Comparison of ENCODE assay signal across 23 cellular contexts in the genomic region with DNA sequence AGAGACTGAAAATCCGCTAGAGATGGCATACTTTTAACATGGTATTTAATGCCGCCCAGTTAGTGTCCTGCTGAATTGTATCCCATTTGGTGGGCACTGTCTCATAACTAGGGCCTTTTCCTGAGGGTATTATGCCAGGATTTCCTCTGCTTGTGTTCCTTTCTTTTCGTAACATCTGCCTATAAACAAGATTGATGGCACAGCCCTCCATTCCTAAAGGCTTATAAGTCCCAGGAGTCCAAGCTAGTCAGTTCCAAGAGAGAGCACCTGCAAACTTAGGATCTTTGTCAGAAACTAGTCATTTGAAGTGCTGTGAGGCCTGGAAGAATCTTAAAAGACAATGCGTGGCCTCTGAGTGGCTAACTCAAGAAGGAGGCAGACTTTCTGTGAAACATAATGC.
DNase-seq lines count a peak whose midpoint lies in the region; ATAC-seq, FAIRE-seq and TF ChIP-seq lines count a peak whose summit lies in the region.
"Had no signal": no experiment of that assay in that cellular context is flagged by ENCODE, and none has a peak within 500 bp of the region (broad histone marks: within the 10 kb centered on the region; RNA-seq: fewer than 3 reads in every experiment).

No MANE protein-coding gene starts in this region.

- H3K9me3 Mint-ChIP-seq in MCF 10A (ENCODE audit: unreplicated experiment) = no peaks in the 10 kb centered on the region
- no peaks in the 10 kb centered on the region for H3K9me3 Mint-ChIP-seq in activated T-helper 2 cell treated with anti-CD3 and anti-CD28 coated beads, Interferon-gamma antibody, Interleukin-2, Interleukin-4, amounts not matched to agents 10 μg/mL and 5 μg/mL and 100 μg/mL, durations not matched to agents 14 hours and 24 hours and 36 hours
- H3K9me3 Mint-ChIP-seq in stimulated activated effector memory CD8-positive, alpha-beta T cell treated with anti-CD3 and anti-CD28 coated beads, Interleukin-12 subunit alpha, Interleukin-12 subunit beta, amount 100 ng/mL, for 72 hours = no peaks in the 10 kb centered on the region
- H3K9me3 Mint-ChIP-seq: GM23338 had no signal

- H3K9me3 ChIP-seq in breast epithelium (no peaks in the 10 kb centered on the region), keratinocyte (ENCODE audit: control insufficient read depth, low read depth, low read length) (no peaks in the 10 kb centered on the region)
- H3K9me3 ChIP-seq: MG63 had no signal

- H2AFZ ChIP-seq in keratinocyte (ENCODE audit: control insufficient read depth, low read length) = no peak overlapping the region
- H2AFZ ChIP-seq: GM23338 had no signal

- no peak overlapping the region for H3K4me3 Mint-ChIP-seq in MCF 10A (ENCODE audit: unreplicated experiment)
- H3K4me3 Mint-ChIP-seq in activated T-helper 2 cell treated with anti-CD3 and anti-CD28 coated beads, Interferon-gamma antibody, Interleukin-2, Interleukin-4, amounts not matched to agents 10 μg/mL and 5 μg/mL and 100 μg/mL, durations not matched to agents 14 hours and 24 hours and 36 hours (ENCODE audit: low read depth) = no peak overlapping the region
- H3K4me3 Mint-ChIP-seq in stimulated activated effector memory CD8-positive, alpha-beta T cell treated with anti-CD3 and anti-CD28 coated beads, Interleukin-12 subunit alpha, Interleukin-12 subunit beta, amount 100 ng/mL, for 72 hours = no peak overlapping the region
- H3K4me3 Mint-ChIP-seq: GM23338 had no signal

- H3K27ac Mint-ChIP-seq in MCF 10A (ENCODE audit: low read depth, unreplicated experiment) = peak overlapping the region; percentile 29
- H3K27ac Mint-ChIP-seq in activated T-helper 2 cell treated with anti-CD3 and anti-CD28 coated beads, Interferon-gamma antibody, Interleukin-2, Interleukin-4, amounts not matched to agents 10 μg/mL and 5 μg/mL and 100 μg/mL, durations not matched to agents 14 hours and 24 hours and 36 hours = peak overlapping the region; percentile 10
- H3K27ac Mint-ChIP-seq in stimulated activated effector memory CD8-positive, alpha-beta T cell treated with anti-CD3 and anti-CD28 coated beads, Interleukin-12 subunit alpha, Interleukin-12 subunit beta, amount 100 ng/mL, for 72 hours = peak overlapping the region; percentile 15
- H3K27ac Mint-ChIP-seq: GM23338 had no signal

- dilution Hi-C loops in keratinocyte (cut with MboI; ENCODE audit: extremely low pct_ligation_motif_present, low sequenced_read_pairs) = no loop called here

- CTCF ChIA-PET in MCF 10A (lab: Yijun Ruan, JAX) = no interaction called here

- TF ChIP-seq CTCF in MCF 10A (IDR thresholded peaks at IDR 0.05; ENCODE audit: unreplicated experiment) (no peak), breast epithelium (IDR thresholded peaks at IDR 0.05) (no peak), keratinocyte (optimal IDR thresholded peaks at IDR 0.05 in 1 of 3, IDR thresholded peaks at IDR 0.05 in 1 of 3, conservative IDR thresholded peaks at IDR 0.05 in 1 of 3; ENCODE audit: extremely low read depth in 1 of 3, insufficient read depth in 2 of 3, low read length in 3 of 3) (no peak)

- H3K4me1 ChIP-seq in breast epithelium (no peaks in the 10 kb centered on the region), keratinocyte (ENCODE audit: control insufficient read depth, extremely low read depth, insufficient read depth, low read length) (no peaks in the 10 kb centered on the region)

- ATAC-seq in stimulated activated effector memory CD8-positive, alpha-beta T cell treated with anti-CD3 and anti-CD28 coated beads, Interleukin-12 subunit alpha, Interleukin-12 subunit beta, amount 100 ng/mL, for 72 hours = no peak
- ATAC-seq in HG03097 (IDR thresholded peaks at IDR 0.05; ENCODE audit: low FRiP score, unreplicated experiment) (no peak), GM18519 (IDR thresholded peaks at IDR 0.05; ENCODE audit: low FRiP score, unreplicated experiment) (no peak)

- no peak overlapping the region for H3K4me2 ChIP-seq in keratinocyte (ENCODE audit: control insufficient read depth, extremely low read depth, insufficient read depth, low read depth, low read length)

- POLR2A ChIA-PET in MCF 10A (lab: Yijun Ruan, JAX) = no interaction called here

- H3K27ac ChIP-seq in breast epithelium (no peak overlapping the region), keratinocyte (ENCODE audit: control insufficient read depth, insufficient read depth, low read length) (no peak overlapping the region)
- H3K27ac ChIP-seq: C4-2B, RWPE1, SK-N-MC had no signal

- no peaks in the 10 kb centered on the region for H4K20me1 ChIP-seq in keratinocyte (ENCODE audit: control insufficient read depth, extremely low read depth, insufficient read depth, low read length)

- peak; percentile 36 for FAIRE-seq in keratinocyte (lab: Jason Lieb, UNC)
- FAIRE-seq: GM18507 had no signal

- H3K79me2 ChIP-seq in keratinocyte (ENCODE audit: control insufficient read depth, insufficient read depth, low read length) = no peaks in the 10 kb centered on the region

- DNase-seq in MCF 10A (ENCODE audit: unreplicated experiment) (no peak), breast epithelium (ENCODE audit: low spot score in 2 of 2) (no peak), keratinocyte (ENCODE audit: low read depth, low spot score) (no peak)
- no peak for DNase-seq in activated T-helper 2 cell treated with anti-CD3 and anti-CD28 coated beads, Interferon-gamma antibody, Interleukin-2, Interleukin-4, amounts not matched to agents 10 μg/mL and 5 μg/mL and 100 μg/mL, durations not matched to agents 14 hours and 24 hours and 36 hours (ENCODE audit: low spot score)
- DNase-seq in stimulated activated effector memory CD8-positive, alpha-beta T cell treated with anti-CD3 and anti-CD28 coated beads, Interleukin-12 subunit alpha, Interleukin-12 subunit beta, amount 100 ng/mL, for 72 hours (ENCODE audit: low spot score in 2 of 2) = no peak
- no peak for DNase-seq in central memory CD4-positive, alpha-beta T cell
- DNase-seq: 8988T, DMS53, GDM1, Kasumi-1, MG63, NCI-H1694 treated with DMSO at 0.1 percent for 48 hours, NCI-H2081 treated with DMSO at 0.1 percent for 48 hours, NCI-H446 treated with DMSO at 0.1 percent for 48 hours, NCI-H526 treated with DMSO at 0.1 percent for 48 hours, SHP77 treated with DMSO at 0.1 percent for 48 hours had no signal

- H3K27me3 ChIP-seq in breast epithelium = no peaks in the 10 kb centered on the region
- no peaks in the 10 kb centered on the region for H3K27me3 ChIP-seq in keratinocyte (ENCODE audit: control insufficient read depth, extremely low read depth, insufficient read depth, low read length)
- H3K27me3 ChIP-seq: MG63 had no signal

- BruUV-seq in MCF 10A (replicated peaks; lab: Mats Ljungman, UMichigan) = no TSS peak

- H3K9me1 ChIP-seq in keratinocyte (ENCODE audit: control insufficient read depth, extremely low read depth, insufficient read depth, low read length) = no peaks in the 10 kb centered on the region

- peaks cover 6% of the 10 kb centered on the region for H3K36me3 Mint-ChIP-seq in MCF 10A (ENCODE audit: insufficient read depth, unreplicated experiment)
- H3K36me3 Mint-ChIP-seq in activated T-helper 2 cell treated with anti-CD3 and anti-CD28 coated beads, Interferon-gamma antibody, Interleukin-2, Interleukin-4, amounts not matched to agents 10 μg/mL and 5 μg/mL and 100 μg/mL, durations not matched to agents 14 hours and 24 hours and 36 hours (ENCODE audit: low read depth) = peaks cover 77% of the 10 kb centered on the region
- H3K36me3 Mint-ChIP-seq in stimulated activated effector memory CD8-positive, alpha-beta T cell treated with anti-CD3 and anti-CD28 coated beads, Interleukin-12 subunit alpha, Interleukin-12 subunit beta, amount 100 ng/mL, for 72 hours = peaks cover 84% of the 10 kb centered on the region

- intact Hi-C loops in MCF 10A (cut with micrococcal nuclease) (no loop called here), breast epithelium (cut with DNase I; ENCODE audit: low total_unique reads) (no loop called here)
- intact Hi-C loops in activated T-helper 2 cell treated with anti-CD3 and anti-CD28 coated beads, Interferon-gamma antibody, Interleukin-2, Interleukin-4, amounts not matched to agents 10 μg/mL and 5 μg/mL and 100 μg/mL, durations not matched to agents 14 hours and 24 hours and 36 hours (cut with micrococcal nuclease) = no loop called here

- H3K36me3 ChIP-seq in breast epithelium (no peaks in the 10 kb centered on the region), keratinocyte (ENCODE audit: control insufficient read depth in 2 of 2, extremely low read depth in 1 of 2, insufficient read depth in 2 of 2, low read length in 2 of 2) (no peaks in the 10 kb centered on the region)
- H3K36me3 ChIP-seq: MG63 had no signal

- H3K4me3 ChIP-seq in breast epithelium (no peak overlapping the region), keratinocyte (ENCODE audit: control insufficient read depth in 2 of 3, extremely low read depth in 1 of 3, insufficient read depth in 2 of 3, low read depth in 1 of 3, low read length in 3 of 3) (no peak overlapping the region)
- H3K4me3 ChIP-seq: GM23338, MG63, SK-N-MC had no signal

- H3K9ac ChIP-seq in keratinocyte (ENCODE audit: control insufficient read depth, extremely low read depth, insufficient read depth, low read length) = no peak overlapping the region

- no peaks in the 10 kb centered on the region for H3K4me1 Mint-ChIP-seq in MCF 10A (ENCODE audit: insufficient read depth, unreplicated experiment)
- H3K4me1 Mint-ChIP-seq in activated T-helper 2 cell treated with anti-CD3 and anti-CD28 coated beads, Interferon-gamma antibody, Interleukin-2, Interleukin-4, amounts not matched to agents 10 μg/mL and 5 μg/mL and 100 μg/mL, durations not matched to agents 14 hours and 24 hours and 36 hours (ENCODE audit: low read depth) = peaks cover 21% of the 10 kb centered on the region
- peaks cover 16% of the 10 kb centered on the region for H3K4me1 Mint-ChIP-seq in stimulated activated effector memory CD8-positive, alpha-beta T cell treated with anti-CD3 and anti-CD28 coated beads, Interleukin-12 subunit alpha, Interleukin-12 subunit beta, amount 100 ng/mL, for 72 hours

- TF ChIP-seq POLR2A in breast epithelium (IDR thresholded peaks at IDR 0.05) = no peak

- no peaks in the 10 kb centered on the region for H3K27me3 Mint-ChIP-seq in MCF 10A (ENCODE audit: insufficient read depth, unreplicated experiment)
- no peaks in the 10 kb centered on the region for H3K27me3 Mint-ChIP-seq in activated T-helper 2 cell treated with anti-CD3 and anti-CD28 coated beads, Interferon-gamma antibody, Interleukin-2, Interleukin-4, amounts not matched to agents 10 μg/mL and 5 μg/mL and 100 μg/mL, durations not matched to agents 14 hours and 24 hours and 36 hours (ENCODE audit: low read depth)
